10 cellular contexts compared by ENCODE assay signal in genomic region chr6:141610741-141611140, GRCh38.
A peak's percentile ranks its signal among the peaks of the same experiment; 100 is the strongest.
DNase-seq lines count a peak whose midpoint lies in the region; ATAC-seq and TF ChIP-seq lines count a peak whose summit lies in the region.
"Had no signal": no experiment of that assay in that cellular context is flagged by ENCODE, and none has a peak within 500 bp of the region (broad histone marks: within the 10 kb centered on the region; RNA-seq: fewer than 3 reads in every experiment).

No MANE protein-coding gene starts in this region.

- no peaks in the 10 kb centered on the region for H3K79me2 ChIP-seq in PC-3 (ENCODE audit: low read length)

- no peak overlapping the region for H3K4me3 Mint-ChIP-seq in osteocyte (ENCODE audit: unreplicated experiment)
- H3K4me3 Mint-ChIP-seq: activated CD8-positive, alpha-beta T cell treated with anti-CD3 and anti-CD28 coated beads, Interleukin-2, amount 10 ng/mL, durations not matched to agents 7 days and 5 days; IgD-negative memory B cell had no signal

- H4K20me1 ChIP-seq in PC-3 (ENCODE audit: low read length): no peaks in the 10 kb centered on the region

- H3F3A ChIP-seq in PC-3 (ENCODE audit: low read length, unreplicated experiment): no peaks in the 10 kb centered on the region

- peaks cover 18% of the 10 kb centered on the region for H3K9me3 Mint-ChIP-seq in osteocyte (ENCODE audit: unreplicated experiment)

- TF ChIP-seq POLR2A in gastrocnemius medialis (IDR thresholded peaks at IDR 0.05): no peak

- H3K4me1 ChIP-seq in PC-3 (ENCODE audit: insufficient read depth, low read length) (no peaks in the 10 kb centered on the region), gastrocnemius medialis (no peaks in the 10 kb centered on the region)

- POLR2A ChIA-PET in PC-3 (lab: Charles Lee; ENCODE audit: unreplicated experiment): no interaction called here

- peaks cover 4% of the 10 kb centered on the region for H3K36me3 Mint-ChIP-seq in osteocyte (ENCODE audit: unreplicated experiment)
- H3K36me3 Mint-ChIP-seq: IgD-negative memory B cell had no signal

- CTCF ChIA-PET in PC-3 (lab: Charles Lee): interaction anchor here (0.6 to 0.8 kb wide), 2 partner anchors 65 to 341 kb away, joined by 3 to 4 read pairs; no protein-coding TSS in a partner anchor

- H3K4me3 ChIP-seq in H7 (ENCODE audit: insufficient read depth, low read depth, low read length) (no peak overlapping the region), PC-3 (ENCODE audit: low read length) (no peak overlapping the region), fibroblast of mammary gland (ENCODE audit: control insufficient read depth, low read depth, low read length) (no peak overlapping the region), gastrocnemius medialis (no peak overlapping the region)

- no peak overlapping the region for H3K4me2 ChIP-seq in PC-3 (ENCODE audit: low read length)

- BruUV-seq in PC-3 (replicated peaks; lab: Mats Ljungman, UMichigan): no TSS peak

- peak; percentile 56 for ATAC-seq in PC-3
- ATAC-seq in GM21526 (IDR thresholded peaks at IDR 0.05; ENCODE audit: low FRiP score, unreplicated experiment): no peak
- ATAC-seq in gastrocnemius medialis: no peak
- ATAC-seq: activated CD8-positive, alpha-beta T cell treated with anti-CD3 and anti-CD28 coated beads, Interleukin-2, amount 10 ng/mL, durations not matched to agents 7 days and 5 days; sciatic nerve had no signal

- intact Hi-C loops in PC-3 (cut with micrococcal nuclease): no loop called here
- intact Hi-C loops in gastrocnemius medialis (cut with DNase I; ENCODE audit: low total_unique reads): no loop called here

- H3K27me3 ChIP-seq in H7 (ENCODE audit: control insufficient read depth, insufficient read depth, low read length) (no peaks in the 10 kb centered on the region), PC-3 (ENCODE audit: low read length) (no peaks in the 10 kb centered on the region), gastrocnemius medialis (no peaks in the 10 kb centered on the region)

- H3K27me3 Mint-ChIP-seq in osteocyte (ENCODE audit: unreplicated experiment): no peaks in the 10 kb centered on the region

- peak; percentile 6 for DNase-seq in H7
- DNase-seq in PC-3: peak; percentile 45
- peak; percentile 29 for DNase-seq in fibroblast of mammary gland (ENCODE audit: low read depth)
- DNase-seq in osteocyte (ENCODE audit: extremely low spot score, unreplicated experiment): no peak
- DNase-seq in activated CD8-positive, alpha-beta memory T cell treated with anti-CD3 and anti-CD28 coated beads for 24 hours: no peak
- DNase-seq in gastrocnemius medialis: no peak
- DNase-seq: activated CD8-positive, alpha-beta T cell treated with anti-CD3 and anti-CD28 coated beads, Interleukin-2, amount 10 ng/mL, durations not matched to agents 7 days and 5 days had no signal

- TF ChIP-seq CTCF in PC-3 (conservative IDR thresholded peaks at IDR 0.05; ENCODE audit: low read depth, low read length) (peak; percentile 57), fibroblast of mammary gland (conservative IDR thresholded peaks at IDR 0.05; ENCODE audit: control insufficient read depth, insufficient read depth, low read depth, low read length) (peak; percentile 45), osteocyte (IDR thresholded peaks at IDR 0.05) (peak; percentile 31), gastrocnemius medialis (IDR thresholded peaks at IDR 0.05 in 4 of 5, conservative IDR thresholded peaks at IDR 0.05 in 1 of 5) (no peak)

- peaks cover 2% of the 10 kb centered on the region for H3K4me1 Mint-ChIP-seq in osteocyte (ENCODE audit: unreplicated experiment)

- no peaks in the 10 kb centered on the region for H3K9me3 ChIP-seq in PC-3 (ENCODE audit: low read length)
- H3K9me3 ChIP-seq in gastrocnemius medialis: no peaks in the 10 kb centered on the region

- H3K27ac ChIP-seq in PC-3 (ENCODE audit: low read length) (no peak overlapping the region), gastrocnemius medialis (no peak overlapping the region)

- no peak overlapping the region for H3K9ac ChIP-seq in PC-3 (ENCODE audit: low read length)

- no peaks in the 10 kb centered on the region for H3K9me2 ChIP-seq in PC-3 (replicated peaks; ENCODE audit: low read length)

- no peaks in the 10 kb centered on the region for H3K36me3 ChIP-seq in H7 (replicated peaks; ENCODE audit: control insufficient read depth, insufficient read depth, low read length)
- H3K36me3 ChIP-seq in PC-3 (ENCODE audit: low read depth, low read length): no peaks in the 10 kb centered on the region
- no peaks in the 10 kb centered on the region for H3K36me3 ChIP-seq in gastrocnemius medialis

- H3K27ac Mint-ChIP-seq in osteocyte (ENCODE audit: unreplicated experiment): no peak overlapping the region
- H3K27ac Mint-ChIP-seq: activated CD8-positive, alpha-beta T cell treated with anti-CD3 and anti-CD28 coated beads, Interleukin-2, amount 10 ng/mL, durations not matched to agents 7 days and 5 days; IgD-negative memory B cell had no signal

- H2AFZ ChIP-seq in PC-3 (ENCODE audit: low read length): no peak overlapping the region

- in situ Hi-C loops in gastrocnemius medialis (cut with MboI; ENCODE audit: low sequenced_read_pairs in 4 of 4): no loop called here

Comparison
In these comparisons a context has a peak if more than half of its experiments do, and no peak if none do; other contexts are left out.
1. DNase-seq: peak in H7 (single experiment), PC-3 (single experiment) and fibroblast of mammary gland (single experiment); none in osteocyte (single experiment), activated CD8-positive, alpha-beta memory T cell treated with anti-CD3 and anti-CD28 coated beads for 24 hours (single experiment) and gastrocnemius medialis (0 of 2).
2. CTCF ChIP-seq: peak in PC-3 (single experiment), fibroblast of mammary gland (single experiment) and osteocyte (single experiment); none in gastrocnemius medialis (0 of 5).